ENCODE assay signal across 16 cellular contexts in genomic region chr4:84673475-84674230, GRCh38.
DNase-seq lines count a peak whose midpoint lies in the region; ATAC-seq, FAIRE-seq and TF ChIP-seq lines count a peak whose summit lies in the region.
"Had no signal": no experiment of that assay in that cellular context is flagged by ENCODE, and none has a peak within 500 bp of the region (broad histone marks: within the 10 kb centered on the region; RNA-seq: fewer than 3 reads in every experiment).

No MANE protein-coding gene starts in this region.

- no peak for TF ChIP-seq CTCF in bronchial epithelial cell (IDR thresholded peaks at IDR 0.05; ENCODE audit: insufficient read depth, low read length, severe bottlenecking)

- no peaks in the 10 kb centered on the region for H3K27me3 ChIP-seq in bronchial epithelial cell (ENCODE audit: control insufficient read depth, insufficient read depth, low read length)
- H3K27me3 ChIP-seq: colonic mucosa, heart right ventricle, thyroid gland had no signal

- FAIRE-seq in bronchial epithelial cell (lab: Jason Lieb, UNC), result no peak

- no peak overlapping the region for H3K4me3 ChIP-seq in bronchial epithelial cell (ENCODE audit: low read depth, low read length)
- H3K4me3 ChIP-seq: colonic mucosa, heart right ventricle, thyroid gland had no signal

- H3K36me3 ChIP-seq in bronchial epithelial cell (ENCODE audit: control insufficient read depth, insufficient read depth, low read length), result peaks cover 13% of the 10 kb centered on the region

- peak; percentile 78 for DNase-seq in AG08395 (ENCODE audit: low spot score)
- DNase-seq in HT1080 (ENCODE audit: low read depth), result peak; percentile 85
- DNase-seq in bronchial epithelial cell (ENCODE audit: low read depth), result peak; percentile 88
- DNase-seq in left kidney (ENCODE audit: low read depth, low spot score), result peak; percentile 64
- DNase-seq in D341Med (ENCODE audit: low spot score), result no peak
- no peak for DNase-seq in DMS53 (lab: John Stamatoyannopoulos, UW)
- DNase-seq: activated CD4-positive, alpha-beta T cell treated with anti-CD3 and anti-CD28 coated beads for 1 hour; colonic mucosa; heart right ventricle; NCI-H1417; NCI-H524 treated with DMSO at 0.1 percent for 48 hours; SHP77; thyroid gland had no signal

- ATAC-seq in HG02870 (IDR thresholded peaks at IDR 0.05; ENCODE audit: unreplicated experiment) (no peak), HG03521 (IDR thresholded peaks at IDR 0.05; ENCODE audit: unreplicated experiment) (no peak)
- ATAC-seq: activated T-helper 17 cell treated with anti-CD3 and anti-CD28 coated beads, Interleukin-2, amount 50 U/mL, for 72 hours; heart right ventricle had no signal

Comparison
In these comparisons a context has a peak if more than half of its experiments do, and no peak if none do; other contexts are left out.
1. DNase-seq: peak in AG08395 (single experiment), HT1080 (single experiment), bronchial epithelial cell (single experiment) and left kidney (single experiment); none in D341Med (single experiment) and DMS53 (single experiment).